8 cellular contexts compared by ENCODE assay signal in genomic region chr9:129863059-129863690, GRCh38. TPM values are rescaled to one million over a fixed set of nuclear protein-coding genes. Genes with fewer than 3 reads are reported as not detected.
A peak's percentile ranks its signal among the peaks of the same experiment; 100 is the strongest.
DNase-seq lines count a peak whose midpoint lies in the region; ATAC-seq, FAIRE-seq and TF ChIP-seq lines count a peak whose summit lies in the region.

No MANE protein-coding gene starts in this region.

- intact Hi-C loops in esophagus squamous epithelium (cut with DNase I), result no loop called here

- no peaks in the 10 kb centered on the region for H4K20me1 ChIP-seq in hepatocyte (ENCODE audit: insufficient read depth, poor library complexity, severe bottlenecking)

- no peak for TF ChIP-seq CTCF in hepatocyte (IDR thresholded peaks at IDR 0.05; ENCODE audit: poor library complexity)
- TF ChIP-seq CTCF in esophagus squamous epithelium (IDR thresholded peaks at IDR 0.05), result no peak

- H3K9me3 Mint-ChIP-seq in activated CD4-positive, alpha-beta T cell treated with anti-CD3 and anti-CD28 coated beads, Interleukin-2, amount 10 ng/mL, durations not matched to agents 7 days and 5 days, result no peaks in the 10 kb centered on the region
- H3K9me3 Mint-ChIP-seq in stimulated activated naive B cell treated with anti-CD40 and anti-IgM and Interleukin-4, amounts not matched to agents 10 μg/mL and 1 μg/mL and 100 μg/mL, for 72 hours, result no peaks in the 10 kb centered on the region

- H3K4me1 Mint-ChIP-seq in activated CD4-positive, alpha-beta T cell treated with anti-CD3 and anti-CD28 coated beads, Interleukin-2, amount 10 ng/mL, durations not matched to agents 7 days and 5 days, result peaks cover 78% of the 10 kb centered on the region
- H3K4me1 Mint-ChIP-seq in stimulated activated naive B cell treated with anti-CD40 and anti-IgM and Interleukin-4, amounts not matched to agents 10 μg/mL and 1 μg/mL and 100 μg/mL, for 72 hours, result peaks cover 5 to 12% of the 10 kb centered on the region in 2 donors

- H3K27ac Mint-ChIP-seq in activated CD4-positive, alpha-beta T cell treated with anti-CD3 and anti-CD28 coated beads, Interleukin-2, amount 10 ng/mL, durations not matched to agents 7 days and 5 days, result peak overlapping the region; percentile 87
- peak overlapping the region; percentile 63 for H3K27ac Mint-ChIP-seq in stimulated activated naive B cell treated with anti-CD40 and anti-IgM and Interleukin-4, amounts not matched to agents 10 μg/mL and 1 μg/mL and 100 μg/mL, for 72 hours

- no peaks in the 10 kb centered on the region for H3K27me3 Mint-ChIP-seq in activated CD4-positive, alpha-beta T cell treated with anti-CD3 and anti-CD28 coated beads, Interleukin-2, amount 10 ng/mL, durations not matched to agents 7 days and 5 days
- H3K27me3 Mint-ChIP-seq in stimulated activated naive B cell treated with anti-CD40 and anti-IgM and Interleukin-4, amounts not matched to agents 10 μg/mL and 1 μg/mL and 100 μg/mL, for 72 hours, result no peaks in the 10 kb centered on the region

- TF ChIP-seq POLR2A in GM12892 (IDR thresholded peaks at IDR 0.05; ENCODE audit: low read depth, low read length) (no peak), esophagus squamous epithelium (IDR thresholded peaks at IDR 0.05) (no peak)

- no peak overlapping the region for H2AFZ ChIP-seq in hepatocyte

- CTCF ChIA-PET in activated CD4-positive, alpha-beta T cell treated with anti-CD3 and anti-CD28 coated beads, Interleukin-2, amount 10 ng/mL, durations not matched to agents 7 days and 5 days (lab: Charles Lee), result interaction anchor here (0.7 to 1.8 kb wide), 6 partner anchors 10 to 819 kb away, joined by 3 to 6 read pairs (median 3); no protein-coding TSS in a partner anchor

- POLR2A ChIA-PET in activated CD4-positive, alpha-beta T cell treated with anti-CD3 and anti-CD28 coated beads, Interleukin-2, amount 10 ng/mL, durations not matched to agents 7 days and 5 days (lab: Charles Lee), result interaction anchor here (0.6 to 0.7 kb wide), 3 partner anchors 13 to 28 kb away, joined by 4 to 8 read pairs (median 4); partner anchors contain the start of genes C9orf78 and USP20

- FAIRE-seq in GM12892 (lab: Jason Lieb, UNC), result no peak

- H3K36me3 Mint-ChIP-seq in activated CD4-positive, alpha-beta T cell treated with anti-CD3 and anti-CD28 coated beads, Interleukin-2, amount 10 ng/mL, durations not matched to agents 7 days and 5 days (ENCODE audit: low read depth), result peaks cover 71% of the 10 kb centered on the region
- peaks cover 47 to 59% of the 10 kb centered on the region in 2 donors for H3K36me3 Mint-ChIP-seq in stimulated activated naive B cell treated with anti-CD40 and anti-IgM and Interleukin-4, amounts not matched to agents 10 μg/mL and 1 μg/mL and 100 μg/mL, for 72 hours

- H3K4me3 Mint-ChIP-seq in activated CD4-positive, alpha-beta T cell treated with anti-CD3 and anti-CD28 coated beads, Interleukin-2, amount 10 ng/mL, durations not matched to agents 7 days and 5 days, result peak overlapping the region; percentile 57
- H3K4me3 Mint-ChIP-seq in stimulated activated naive B cell treated with anti-CD40 and anti-IgM and Interleukin-4, amounts not matched to agents 10 μg/mL and 1 μg/mL and 100 μg/mL, for 72 hours, result no peak overlapping the region

- WGBS in hepatocyte (ENCODE audit: low lambda C conversion rate, missing lambda C conversion rate), result 72% methylated on average over 14 of the region's 14 CpGs
- WGBS in esophagus squamous epithelium, 2 donors, result 37 to 71% methylated on average over 10 to 12 of the region's 14 CpGs

- H3K9me2 ChIP-seq in hepatocyte (replicated peaks; ENCODE audit: insufficient read depth), result no peaks in the 10 kb centered on the region

- H3K36me3 ChIP-seq in hepatocyte (replicated peaks; ENCODE audit: insufficient read depth, low read depth) (no peaks in the 10 kb centered on the region), esophagus squamous epithelium (peaks cover 12 to 94% (median 20%) of the 10 kb centered on the region in 3 donors)

- no peak overlapping the region for H3K4me3 ChIP-seq in hepatocyte
- H3K4me3 ChIP-seq in esophagus squamous epithelium, result no peak overlapping the region

- H3K79me2 ChIP-seq in hepatocyte, result no peaks in the 10 kb centered on the region

- no peaks in the 10 kb centered on the region for H3K9me3 ChIP-seq in hepatocyte (ENCODE audit: low read depth)
- H3K9me3 ChIP-seq in esophagus squamous epithelium, result no peaks in the 10 kb centered on the region

- no peak overlapping the region for H3K4me2 ChIP-seq in hepatocyte

- H3K27me3 ChIP-seq in hepatocyte, result no peaks in the 10 kb centered on the region
- H3K27me3 ChIP-seq in esophagus squamous epithelium, result no peaks in the 10 kb centered on the region

- H3K27ac ChIP-seq in epithelial cell of prostate, result no peak overlapping the region
- no peak overlapping the region for H3K27ac ChIP-seq in hepatocyte
- H3K27ac ChIP-seq in esophagus squamous epithelium, result no peak overlapping the region

- ATAC-seq in stimulated activated naive B cell treated with anti-CD40 and anti-IgM and Interleukin-4, amounts not matched to agents 10 μg/mL and 1 μg/mL and 100 μg/mL, for 72 hours (replicated peaks), result no peak

- DNase-seq in MV-4-11 (lab: John Stamatoyannopoulos, UW) (peak; percentile 92), epithelial cell of prostate (ENCODE audit: low read depth, low spot score) (peak; percentile 12), GM12892 (ENCODE audit: insufficient read length) (no peak), hepatocyte (ENCODE audit: low spot score) (no peak), esophagus squamous epithelium (lab: John Stamatoyannopoulos, UW) (no peak), cerebellum (ENCODE audit: low spot score) (no peak)
- DNase-seq in activated CD4-positive, alpha-beta T cell treated with anti-CD3 and anti-CD28 coated beads, Interleukin-2, amount 10 ng/mL, durations not matched to agents 7 days and 5 days, result peak; percentile 87
- no peak for DNase-seq in stimulated activated naive B cell treated with anti-CD40 and anti-IgM and Interleukin-4, amounts not matched to agents 10 μg/mL and 1 μg/mL and 100 μg/mL, for 72 hours

- H3K4me1 ChIP-seq in hepatocyte (ENCODE audit: insufficient read depth) (no peaks in the 10 kb centered on the region), esophagus squamous epithelium (no peaks in the 10 kb centered on the region)

RNA-seq across cellular contexts. Expression of gene USP20, which starts 27.9 kb away (rescaled TPM):
- 100 to 1,000 TPM in 1 of 2 experiments, 10 to 100 TPM in 1; 90.8 to 105 TPM for total RNA-seq in activated CD4-positive, alpha-beta T cell treated with anti-CD3 and anti-CD28 coated beads, Interleukin-2, amount 10 ng/mL, durations not matched to agents 7 days and 5 days
- polyA plus RNA-seq in GM12892 (2012; ENCODE audit: missing spikeins), result 9.1 TPM
- total RNA-seq in hepatocyte (10.6 and 11.2 TPM in 2 replicates), esophagus squamous epithelium (10 to 100 TPM; 12.3 to 19.7 (median 13.6) TPM), cerebellum (11.1 TPM)
- polyA plus RNA-seq in hepatocyte, result 25.3 and 29.0 TPM in 2 replicates

RNA-seq across cellular contexts. Expression of gene C9orf78, which starts 28.1 kb away (rescaled TPM):
- total RNA-seq in activated CD4-positive, alpha-beta T cell treated with anti-CD3 and anti-CD28 coated beads, Interleukin-2, amount 10 ng/mL, durations not matched to agents 7 days and 5 days, result 10 to 100 TPM; 83.9 to 89.2 TPM
- 37.1 TPM for polyA plus RNA-seq in GM12892 (2012; ENCODE audit: missing spikeins)
- total RNA-seq in hepatocyte, result 43.8 and 48.3 TPM in 2 replicates
- polyA plus RNA-seq in hepatocyte, result 47.9 and 48.6 TPM in 2 replicates
- 10 to 100 TPM; 31.2 to 92.3 (median 51.5) TPM for total RNA-seq in esophagus squamous epithelium
- total RNA-seq in cerebellum, result 21.0 TPM

RNA-seq across cellular contexts. Expression of gene TOR1A, which starts 39.2 kb away (rescaled TPM):
- 10 to 100 TPM; 52.0 to 58.5 TPM for total RNA-seq in activated CD4-positive, alpha-beta T cell treated with anti-CD3 and anti-CD28 coated beads, Interleukin-2, amount 10 ng/mL, durations not matched to agents 7 days and 5 days
- 19.0 TPM for polyA plus RNA-seq in GM12892 (2012; ENCODE audit: missing spikeins)
- 38.7 and 44.8 TPM in 2 replicates for total RNA-seq in hepatocyte
- 40.2 and 50.4 TPM in 2 replicates for polyA plus RNA-seq in hepatocyte
- 10 to 100 TPM; 11.3 to 34.7 (median 24.8) TPM for total RNA-seq in esophagus squamous epithelium
- 20.6 TPM for total RNA-seq in cerebellum

Comparison
In these comparisons a context has a peak if more than half of its experiments do, and no peak if none do; other contexts are left out.
1. DNase-seq: peak in MV-4-11 (single experiment), activated CD4-positive, alpha-beta T cell treated with anti-CD3 and anti-CD28 coated beads, Interleukin-2, amount 10 ng/mL, durations not matched to agents 7 days and 5 days (single experiment) and epithelial cell of prostate (single experiment); none in stimulated activated naive B cell treated with anti-CD40 and anti-IgM and Interleukin-4, amounts not matched to agents 10 μg/mL and 1 μg/mL and 100 μg/mL, for 72 hours (single experiment), GM12892 (single experiment), hepatocyte (single experiment), esophagus squamous epithelium (single experiment) and cerebellum (single experiment).